1 cellular context compared by ENCODE assay signal in the genomic region with DNA sequence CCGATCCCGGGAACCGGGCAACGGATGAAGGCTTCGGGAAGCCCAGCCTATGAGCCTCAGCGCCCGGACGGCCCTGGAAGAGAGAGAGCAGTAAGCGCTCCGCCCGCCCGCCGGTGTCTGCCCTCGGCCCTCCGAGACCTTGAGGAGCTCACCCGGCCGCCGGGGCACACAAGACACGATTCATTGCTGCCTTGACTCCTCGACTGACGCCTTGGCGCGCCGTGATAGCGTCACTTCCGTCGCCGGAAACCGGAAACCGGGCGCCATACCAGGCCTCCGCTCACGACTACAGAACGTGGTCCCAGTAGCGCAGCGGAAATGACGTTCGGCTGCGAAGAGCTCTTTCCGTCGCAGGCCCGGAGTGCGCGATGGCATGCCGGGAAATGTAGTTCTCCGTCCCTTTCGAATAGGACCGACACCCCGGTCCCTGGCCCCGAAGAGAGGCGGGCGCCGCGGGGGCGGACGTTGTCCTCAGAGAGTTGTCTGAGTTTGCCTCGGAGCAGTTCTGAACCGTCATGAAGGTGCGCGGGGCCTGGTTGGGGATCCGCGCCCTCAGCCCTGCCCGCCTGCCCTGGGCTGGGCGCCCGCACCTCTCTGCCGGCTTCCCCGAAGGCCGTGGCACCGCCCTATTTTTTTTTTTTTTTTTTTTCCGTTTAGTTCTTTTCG.
TF ChIP-seq lines count a peak whose summit lies in the region.

A gene (minus strand): TSS at position 208 of the 666 bp plus-strand sequence. CDS start 24 bp downstream, at position 184.

TF ChIP-seq in HepG2, 621 proteins besides CTCF, POLR2A, EP300 and RAD21 (continued from another document and continues in another):
- TF ChIP-seq, protein P1, sequence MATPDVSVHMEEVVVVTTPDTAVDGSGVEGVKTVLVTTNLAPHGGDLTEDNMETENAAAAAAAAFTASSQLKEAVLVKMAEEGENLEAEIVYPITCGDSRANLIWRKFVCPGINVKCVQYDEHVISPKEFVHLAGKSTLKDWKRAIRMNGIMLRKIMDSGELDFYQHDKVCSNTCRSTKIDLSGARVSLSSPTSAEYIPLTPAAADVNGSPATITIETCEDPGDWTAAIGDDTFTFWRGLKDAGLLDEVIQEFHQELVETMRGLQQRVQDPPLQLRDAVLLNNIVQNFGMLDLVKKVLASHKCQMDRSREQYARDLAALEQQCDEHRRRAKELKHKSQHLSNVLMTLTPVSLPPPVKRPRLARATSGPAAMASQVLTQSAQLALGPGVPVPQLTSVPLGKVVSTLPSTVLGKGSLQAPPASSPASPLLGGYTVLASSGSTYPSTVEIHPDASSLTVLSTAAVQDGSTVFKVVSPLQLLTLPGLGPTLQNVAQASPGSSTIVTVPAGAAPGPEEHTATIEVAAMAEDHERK (CRISPR knock-in tag; IDR thresholded peaks at IDR 0.05; ENCODE audit: low read depth), result peak; percentile 79
- TF ChIP-seq, protein P2, sequence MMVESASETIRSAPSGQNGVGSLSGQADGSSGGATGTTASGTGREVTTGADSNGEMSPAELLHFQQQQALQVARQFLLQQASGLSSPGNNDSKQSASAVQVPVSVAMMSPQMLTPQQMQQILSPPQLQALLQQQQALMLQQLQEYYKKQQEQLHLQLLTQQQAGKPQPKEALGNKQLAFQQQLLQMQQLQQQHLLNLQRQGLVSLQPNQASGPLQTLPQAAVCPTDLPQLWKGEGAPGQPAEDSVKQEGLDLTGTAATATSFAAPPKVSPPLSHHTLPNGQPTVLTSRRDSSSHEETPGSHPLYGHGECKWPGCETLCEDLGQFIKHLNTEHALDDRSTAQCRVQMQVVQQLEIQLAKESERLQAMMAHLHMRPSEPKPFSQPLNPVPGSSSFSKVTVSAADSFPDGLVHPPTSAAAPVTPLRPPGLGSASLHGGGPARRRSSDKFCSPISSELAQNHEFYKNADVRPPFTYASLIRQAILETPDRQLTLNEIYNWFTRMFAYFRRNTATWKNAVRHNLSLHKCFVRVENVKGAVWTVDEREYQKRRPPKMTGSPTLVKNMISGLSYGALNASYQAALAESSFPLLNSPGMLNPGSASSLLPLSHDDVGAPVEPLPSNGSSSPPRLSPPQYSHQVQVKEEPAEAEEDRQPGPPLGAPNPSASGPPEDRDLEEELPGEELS (CRISPR knock-in tag; IDR thresholded peaks at IDR 0.05), result peak; percentile 60
- TF ChIP-seq ZNF766 (CRISPR knock-in tag; IDR thresholded peaks at IDR 0.05; ENCODE audit: borderline replicate concordance) (0 out of 2 replicates have a peak, but pooled peaks have one; percentile 21), ZFYVE20 (CRISPR knock-in tag; IDR thresholded peaks at IDR 0.05; ENCODE audit: borderline replicate concordance, low read depth) (no peak), MAZ (IDR thresholded peaks at IDR 0.05; ENCODE audit: borderline replicate concordance, low read depth, low read length) (no peak), MAZ (CRISPR knock-in tag; IDR thresholded peaks at IDR 0.05; ENCODE audit: low read depth) (peak; percentile 33; the same call in 1 of the 2 replicates), YEATS4 (CRISPR knock-in tag; IDR thresholded peaks at IDR 0.05; ENCODE audit: borderline replicate concordance) (peak; percentile 95), RBM39 (IDR thresholded peaks at IDR 0.05; ENCODE audit: low read depth, low read length, poor library complexity, severe bottlenecking) (no peak), ATM (IDR thresholded peaks at IDR 0.05; ENCODE audit: borderline replicate concordance) (no peak), ZNF333 (CRISPR knock-in tag; IDR thresholded peaks at IDR 0.05; ENCODE audit: borderline replicate concordance) (no peak; the same call in 1 of the 2 replicates), ZNF83 (CRISPR knock-in tag; IDR thresholded peaks at IDR 0.05; ENCODE audit: borderline replicate concordance) (no peak; the same call in 1 of the 2 replicates), GATA4 (IDR thresholded peaks at IDR 0.05; ENCODE audit: borderline replicate concordance, low read depth) (0 out of 2 replicates have a peak, but pooled peaks have one; percentile 17), KLF13 (CRISPR knock-in tag; IDR thresholded peaks at IDR 0.05) (no peak), ATF7-NPFF (CRISPR knock-in tag; IDR thresholded peaks at IDR 0.05; ENCODE audit: low read depth) (no peak), ZNF3 (CRISPR knock-in tag; IDR thresholded peaks at IDR 0.05) (peak; percentile 37; the same call in 1 of the 2 replicates), TEAD3 (CRISPR knock-in tag; optimal IDR thresholded peaks at IDR 0.05; ENCODE audit: borderline replicate concordance) (peak; percentile 98), ZNF75D (CRISPR knock-in tag; IDR thresholded peaks at IDR 0.05; ENCODE audit: borderline replicate concordance) (no peak), ZNF619 (CRISPR knock-in tag; IDR thresholded peaks at IDR 0.05) (peak; percentile 70; the same call in 1 of the 2 replicates), AKAP8 (CRISPR knock-in tag; IDR thresholded peaks at IDR 0.05) (no peak), WIZ (CRISPR knock-in tag; IDR thresholded peaks at IDR 0.05) (no peak), ZNF768 (CRISPR knock-in tag; IDR thresholded peaks at IDR 0.05) (no peak), MLLT10 (CRISPR knock-in tag; IDR thresholded peaks at IDR 0.05) (no peak), ZNF44 (CRISPR knock-in tag; IDR thresholded peaks at IDR 0.05) (peak; percentile 84; the same call in 1 of the 2 replicates), ZNF772 (CRISPR knock-in tag; IDR thresholded peaks at IDR 0.05) (no peak; the same call in 1 of the 2 replicates), ZNF891 (CRISPR knock-in tag; IDR thresholded peaks at IDR 0.05) (no peak; the same call in 1 of the 2 replicates), ZNF780A (CRISPR knock-in tag; IDR thresholded peaks at IDR 0.05) (no peak), FOXM1 (CRISPR knock-in tag; IDR thresholded peaks at IDR 0.05) (no peak), ZNF34 (CRISPR knock-in tag; IDR thresholded peaks at IDR 0.05; ENCODE audit: borderline replicate concordance) (no peak; the same call in 1 of the 2 replicates), ZNF605 (CRISPR knock-in tag; IDR thresholded peaks at IDR 0.05) (peak; percentile 89), HMGA1 (CRISPR knock-in tag; conservative IDR thresholded peaks at IDR 0.05) (no peak), ZNF24 (IDR thresholded peaks at IDR 0.05) (no peak), SMC3 (IDR thresholded peaks at IDR 0.05; ENCODE audit: low read length) (no peak), ZNF138 (CRISPR knock-in tag; IDR thresholded peaks at IDR 0.05; ENCODE audit: low read depth) (no peak), GTF3A (CRISPR knock-in tag; conservative IDR thresholded peaks at IDR 0.05) (no peak), CEBPG (CRISPR knock-in tag; IDR thresholded peaks at IDR 0.05) (peak; percentile 47), RELA (CRISPR knock-in tag; IDR thresholded peaks at IDR 0.05) (no peak; the same call in 1 of the 2 replicates), ZNF207 (IDR thresholded peaks at IDR 0.05; ENCODE audit: borderline replicate concordance) (no peak), ZNF33A (CRISPR knock-in tag; IDR thresholded peaks at IDR 0.05; ENCODE audit: borderline replicate concordance) (0 out of 2 replicates have a peak, but pooled peaks have one; percentile 53), IRF2 (CRISPR knock-in tag; IDR thresholded peaks at IDR 0.05) (peak; percentile 98), KLF15 (CRISPR knock-in tag; IDR thresholded peaks at IDR 0.05; ENCODE audit: borderline replicate concordance) (no peak), BCL6 (CRISPR knock-in tag; IDR thresholded peaks at IDR 0.05) (peak; percentile 39; the same call in 1 of the 2 replicates)
- TF ChIP-seq, protein P3, sequence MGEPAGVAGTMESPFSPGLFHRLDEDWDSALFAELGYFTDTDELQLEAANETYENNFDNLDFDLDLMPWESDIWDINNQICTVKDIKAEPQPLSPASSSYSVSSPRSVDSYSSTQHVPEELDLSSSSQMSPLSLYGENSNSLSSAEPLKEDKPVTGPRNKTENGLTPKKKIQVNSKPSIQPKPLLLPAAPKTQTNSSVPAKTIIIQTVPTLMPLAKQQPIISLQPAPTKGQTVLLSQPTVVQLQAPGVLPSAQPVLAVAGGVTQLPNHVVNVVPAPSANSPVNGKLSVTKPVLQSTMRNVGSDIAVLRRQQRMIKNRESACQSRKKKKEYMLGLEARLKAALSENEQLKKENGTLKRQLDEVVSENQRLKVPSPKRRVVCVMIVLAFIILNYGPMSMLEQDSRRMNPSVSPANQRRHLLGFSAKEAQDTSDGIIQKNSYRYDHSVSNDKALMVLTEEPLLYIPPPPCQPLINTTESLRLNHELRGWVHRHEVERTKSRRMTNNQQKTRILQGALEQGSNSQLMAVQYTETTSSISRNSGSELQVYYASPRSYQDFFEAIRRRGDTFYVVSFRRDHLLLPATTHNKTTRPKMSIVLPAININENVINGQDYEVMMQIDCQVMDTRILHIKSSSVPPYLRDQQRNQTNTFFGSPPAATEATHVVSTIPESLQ (CRISPR knock-in tag; conservative IDR thresholded peaks at IDR 0.05), result no peak
- TF ChIP-seq, protein P4, sequence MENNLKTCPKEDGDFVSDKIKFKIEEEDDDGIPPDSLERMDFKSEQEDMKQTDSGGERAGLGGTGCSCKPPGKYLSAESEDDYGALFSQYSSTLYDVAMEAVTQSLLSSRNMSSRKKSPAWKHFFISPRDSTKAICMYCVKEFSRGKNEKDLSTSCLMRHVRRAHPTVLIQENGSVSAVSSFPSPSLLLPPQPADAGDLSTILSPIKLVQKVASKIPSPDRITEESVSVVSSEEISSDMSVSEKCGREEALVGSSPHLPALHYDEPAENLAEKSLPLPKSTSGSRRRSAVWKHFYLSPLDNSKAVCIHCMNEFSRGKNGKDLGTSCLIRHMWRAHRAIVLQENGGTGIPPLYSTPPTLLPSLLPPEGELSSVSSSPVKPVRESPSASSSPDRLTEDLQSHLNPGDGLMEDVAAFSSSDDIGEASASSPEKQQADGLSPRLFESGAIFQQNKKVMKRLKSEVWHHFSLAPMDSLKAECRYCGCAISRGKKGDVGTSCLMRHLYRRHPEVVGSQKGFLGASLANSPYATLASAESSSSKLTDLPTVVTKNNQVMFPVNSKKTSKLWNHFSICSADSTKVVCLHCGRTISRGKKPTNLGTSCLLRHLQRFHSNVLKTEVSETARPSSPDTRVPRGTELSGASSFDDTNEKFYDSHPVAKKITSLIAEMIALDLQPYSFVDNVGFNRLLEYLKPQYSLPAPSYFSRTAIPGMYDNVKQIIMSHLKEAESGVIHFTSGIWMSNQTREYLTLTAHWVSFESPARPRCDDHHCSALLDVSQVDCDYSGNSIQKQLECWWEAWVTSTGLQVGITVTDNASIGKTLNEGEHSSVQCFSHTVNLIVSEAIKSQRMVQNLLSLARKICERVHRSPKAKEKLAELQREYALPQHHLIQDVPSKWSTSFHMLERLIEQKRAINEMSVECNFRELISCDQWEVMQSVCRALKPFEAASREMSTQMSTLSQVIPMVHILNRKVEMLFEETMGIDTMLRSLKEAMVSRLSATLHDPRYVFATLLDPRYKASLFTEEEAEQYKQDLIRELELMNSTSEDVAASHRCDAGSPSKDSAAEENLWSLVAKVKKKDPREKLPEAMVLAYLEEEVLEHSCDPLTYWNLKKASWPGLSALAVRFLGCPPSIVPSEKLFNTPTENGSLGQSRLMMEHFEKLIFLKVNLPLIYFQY (CRISPR knock-in tag; IDR thresholded peaks at IDR 0.05; ENCODE audit: borderline replicate concordance), result no peak
- TF ChIP-seq, protein P5, sequence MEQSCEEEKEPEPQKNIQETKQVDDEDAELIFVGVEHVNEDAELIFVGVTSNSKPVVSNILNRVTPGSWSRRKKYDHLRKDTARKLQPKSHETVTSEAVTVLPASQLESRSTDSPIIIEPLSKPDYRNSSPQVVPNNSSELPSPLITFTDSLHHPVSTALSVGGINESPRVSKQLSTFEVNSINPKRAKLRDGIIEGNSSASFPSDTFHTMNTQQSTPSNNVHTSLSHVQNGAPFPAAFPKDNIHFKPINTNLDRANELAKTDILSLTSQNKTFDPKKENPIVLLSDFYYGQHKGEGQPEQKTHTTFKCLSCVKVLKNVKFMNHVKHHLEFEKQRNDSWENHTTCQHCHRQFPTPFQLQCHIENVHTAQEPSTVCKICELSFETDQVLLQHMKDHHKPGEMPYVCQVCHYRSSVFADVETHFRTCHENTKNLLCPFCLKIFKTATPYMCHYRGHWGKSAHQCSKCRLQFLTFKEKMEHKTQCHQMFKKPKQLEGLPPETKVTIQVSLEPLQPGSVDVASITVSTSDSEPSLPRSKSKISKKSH (CRISPR knock-in tag; IDR thresholded peaks at IDR 0.05; ENCODE audit: borderline replicate concordance), result no peak; the same call in 1 of the 2 replicates
- TF ChIP-seq, protein P6, sequence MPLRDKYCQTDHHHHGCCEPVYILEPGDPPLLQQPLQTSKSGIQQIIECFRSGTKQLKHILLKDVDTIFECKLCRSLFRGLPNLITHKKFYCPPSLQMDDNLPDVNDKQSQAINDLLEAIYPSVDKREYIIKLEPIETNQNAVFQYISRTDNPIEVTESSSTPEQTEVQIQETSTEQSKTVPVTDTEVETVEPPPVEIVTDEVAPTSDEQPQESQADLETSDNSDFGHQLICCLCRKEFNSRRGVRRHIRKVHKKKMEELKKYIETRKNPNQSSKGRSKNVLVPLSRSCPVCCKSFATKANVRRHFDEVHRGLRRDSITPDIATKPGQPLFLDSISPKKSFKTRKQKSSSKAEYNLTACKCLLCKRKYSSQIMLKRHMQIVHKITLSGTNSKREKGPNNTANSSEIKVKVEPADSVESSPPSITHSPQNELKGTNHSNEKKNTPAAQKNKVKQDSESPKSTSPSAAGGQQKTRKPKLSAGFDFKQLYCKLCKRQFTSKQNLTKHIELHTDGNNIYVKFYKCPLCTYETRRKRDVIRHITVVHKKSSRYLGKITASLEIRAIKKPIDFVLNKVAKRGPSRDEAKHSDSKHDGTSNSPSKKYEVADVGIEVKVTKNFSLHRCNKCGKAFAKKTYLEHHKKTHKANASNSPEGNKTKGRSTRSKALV (CRISPR knock-in tag; IDR thresholded peaks at IDR 0.05), result peak; percentile 86
- TF ChIP-seq, protein P7, sequence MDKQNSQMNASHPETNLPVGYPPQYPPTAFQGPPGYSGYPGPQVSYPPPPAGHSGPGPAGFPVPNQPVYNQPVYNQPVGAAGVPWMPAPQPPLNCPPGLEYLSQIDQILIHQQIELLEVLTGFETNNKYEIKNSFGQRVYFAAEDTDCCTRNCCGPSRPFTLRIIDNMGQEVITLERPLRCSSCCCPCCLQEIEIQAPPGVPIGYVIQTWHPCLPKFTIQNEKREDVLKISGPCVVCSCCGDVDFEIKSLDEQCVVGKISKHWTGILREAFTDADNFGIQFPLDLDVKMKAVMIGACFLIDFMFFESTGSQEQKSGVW (CRISPR knock-in tag; IDR thresholded peaks at IDR 0.05; ENCODE audit: borderline replicate concordance), result no peak
- TF ChIP-seq, protein P8, sequence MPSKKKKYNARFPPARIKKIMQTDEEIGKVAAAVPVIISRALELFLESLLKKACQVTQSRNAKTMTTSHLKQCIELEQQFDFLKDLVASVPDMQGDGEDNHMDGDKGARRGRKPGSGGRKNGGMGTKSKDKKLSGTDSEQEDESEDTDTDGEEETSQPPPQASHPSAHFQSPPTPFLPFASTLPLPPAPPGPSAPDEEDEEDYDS (CRISPR knock-in tag; IDR thresholded peaks at IDR 0.05), result peak; percentile 63
